Comparison of ENCODE assay signal across 1 cellular context in genomic region chr3:9951598-9951961, GRCh38.
TF ChIP-seq lines count a peak whose summit lies in the region.

No MANE protein-coding gene starts in this region.

TF ChIP-seq in HepG2, 621 proteins besides CTCF, POLR2A, EP300 and RAD21:
- TF ChIP-seq NBN (conservative IDR thresholded peaks at IDR 0.05) (no peak), ZMYM3 (CRISPR knock-in tag; IDR thresholded peaks at IDR 0.05) (peak; percentile 79), IKZF4 (CRISPR knock-in tag; IDR thresholded peaks at IDR 0.05; ENCODE audit: borderline replicate concordance, low read depth, not compliant biosample characterization) (no peak), ZNF33A (CRISPR knock-in tag; IDR thresholded peaks at IDR 0.05; ENCODE audit: borderline replicate concordance) (no peak), ZFP82 (CRISPR knock-in tag; IDR thresholded peaks at IDR 0.05; ENCODE audit: borderline replicate concordance) (no peak), ZNF292 (CRISPR knock-in tag; IDR thresholded peaks at IDR 0.05; ENCODE audit: borderline replicate concordance, low read depth) (no peak), MLX (CRISPR knock-in tag; IDR thresholded peaks at IDR 0.05) (no peak), ZNF768 (CRISPR knock-in tag; IDR thresholded peaks at IDR 0.05) (peak; percentile 99), TIGD3 (CRISPR knock-in tag; IDR thresholded peaks at IDR 0.05; ENCODE audit: borderline replicate concordance) (no peak), NR2F2 (IDR thresholded peaks at IDR 0.05; ENCODE audit: borderline replicate concordance, low read depth) (no peak), ZNF235 (CRISPR knock-in tag; IDR thresholded peaks at IDR 0.05; ENCODE audit: borderline replicate concordance) (no peak), E2F1 (CRISPR knock-in tag; IDR thresholded peaks at IDR 0.05) (no peak), AKAP8 (CRISPR knock-in tag; IDR thresholded peaks at IDR 0.05) (no peak), ZNF337 (CRISPR knock-in tag; IDR thresholded peaks at IDR 0.05; ENCODE audit: borderline replicate concordance, low read depth) (no peak), ZBTB4 (CRISPR knock-in tag; IDR thresholded peaks at IDR 0.05; ENCODE audit: borderline replicate concordance) (no peak), NONO (IDR thresholded peaks at IDR 0.05) (no peak), NONO (CRISPR knock-in tag; conservative IDR thresholded peaks at IDR 0.05) (no peak), ATF3 (CRISPR knock-in tag; IDR thresholded peaks at IDR 0.05) (no peak), ZNF841 (CRISPR knock-in tag; IDR thresholded peaks at IDR 0.05; ENCODE audit: borderline replicate concordance) (no peak), ZEB1 (IDR thresholded peaks at IDR 0.05; ENCODE audit: insufficient replicate concordance, low read depth) (no peak), ZBTB8A (CRISPR knock-in tag; IDR thresholded peaks at IDR 0.05; ENCODE audit: borderline replicate concordance, low read depth) (no peak), ZFP36 (IDR thresholded peaks at IDR 0.05; ENCODE audit: borderline replicate concordance, low read depth, low read length, partially characterized antibody) (peak; percentile 17), PRDM4 (CRISPR knock-in tag; IDR thresholded peaks at IDR 0.05; ENCODE audit: borderline replicate concordance) (no peak), RNF219 (CRISPR knock-in tag; IDR thresholded peaks at IDR 0.05) (no peak), HDAC2 (CRISPR knock-in tag; IDR thresholded peaks at IDR 0.05) (no peak)
